Comparison of ENCODE assay signal across 25 cellular contexts in genomic region chr1:243535014-243535413, GRCh38.
A peak's percentile ranks its signal among the peaks of the same experiment; 100 is the strongest.
DNase-seq lines count a peak whose midpoint lies in the region; ATAC-seq, FAIRE-seq and TF ChIP-seq lines count a peak whose summit lies in the region.
"Had no signal": no experiment of that assay in that cellular context is flagged by ENCODE, and none has a peak within 500 bp of the region (broad histone marks: within the 10 kb centered on the region; RNA-seq: fewer than 3 reads in every experiment).

No MANE protein-coding gene starts in this region.

- no peaks in the 10 kb centered on the region for H3K4me1 Mint-ChIP-seq in activated CD4-positive, alpha-beta memory T cell treated with anti-CD3 and anti-CD28 coated beads, Interleukin-2, amount 10 ng/mL, durations not matched to agents 7 days and 5 days
- H3K4me1 Mint-ChIP-seq in activated naive CD4-positive, alpha-beta T cell treated with anti-CD3 and anti-CD28 coated beads for 36 hours (ENCODE audit: low read depth) = no peaks in the 10 kb centered on the region
- H3K4me1 Mint-ChIP-seq: CD14-positive monocyte had no signal

- H3K4me3 Mint-ChIP-seq in activated CD4-positive, alpha-beta memory T cell treated with anti-CD3 and anti-CD28 coated beads, Interleukin-2, amount 10 ng/mL, durations not matched to agents 7 days and 5 days = no peak overlapping the region
- no peak overlapping the region for H3K4me3 Mint-ChIP-seq in activated naive CD4-positive, alpha-beta T cell treated with anti-CD3 and anti-CD28 coated beads for 36 hours
- H3K4me3 Mint-ChIP-seq: CD14-positive monocyte; CD4-positive, alpha-beta T cell; CD8-positive, alpha-beta memory T cell; GM23338; H9 had no signal

- peak; percentile 97 for FAIRE-seq in A204.1 (lab: Jason Lieb, UNC)
- FAIRE-seq in RCC 7860 (lab: Jason Lieb, UNC) = peak; percentile 87
- FAIRE-seq in colon (lab: Jason Lieb, UNC) = peak; percentile 96
- peak; percentile 92 for FAIRE-seq in kidney (lab: Jason Lieb, UNC)
- FAIRE-seq: A549, GM12892 had no signal

- POLR2A ChIA-PET in activated CD4-positive, alpha-beta memory T cell treated with anti-CD3 and anti-CD28 coated beads, Interleukin-2, amount 10 ng/mL, durations not matched to agents 7 days and 5 days (lab: Charles Lee) = interaction anchor here (0.7 kb wide), 1 partner anchor 13 kb away, joined by 3 read pairs; no protein-coding TSS in a partner anchor

- H3K9ac ChIP-seq in kidney (ENCODE audit: low read length in 2 of 2) = no peak overlapping the region
- H3K9ac ChIP-seq: BLaER1 treated with 17β-estradiol and CSF1 and Interleukin-3, amounts not matched to agents 10 nM and 100 nM had no signal

- H3K36me3 Mint-ChIP-seq in activated CD4-positive, alpha-beta memory T cell treated with anti-CD3 and anti-CD28 coated beads, Interleukin-2, amount 10 ng/mL, durations not matched to agents 7 days and 5 days (ENCODE audit: low read depth) = peaks cover 26% of the 10 kb centered on the region
- H3K36me3 Mint-ChIP-seq in activated naive CD4-positive, alpha-beta T cell treated with anti-CD3 and anti-CD28 coated beads for 36 hours (ENCODE audit: low read depth) = peaks cover 26% of the 10 kb centered on the region

- H3K9me3 ChIP-seq in kidney (ENCODE audit: control insufficient read depth in 1 of 2, low read length in 2 of 2) = no peaks in the 10 kb centered on the region
- H3K9me3 ChIP-seq: A549, BE2C had no signal

- peaks cover 2% of the 10 kb centered on the region for H3K9me3 Mint-ChIP-seq in activated CD4-positive, alpha-beta memory T cell treated with anti-CD3 and anti-CD28 coated beads, Interleukin-2, amount 10 ng/mL, durations not matched to agents 7 days and 5 days
- H3K9me3 Mint-ChIP-seq in activated naive CD4-positive, alpha-beta T cell treated with anti-CD3 and anti-CD28 coated beads for 36 hours = peaks cover 4% of the 10 kb centered on the region
- H3K9me3 Mint-ChIP-seq: GM23338 had no signal

- H3K27ac Mint-ChIP-seq in activated CD4-positive, alpha-beta memory T cell treated with anti-CD3 and anti-CD28 coated beads, Interleukin-2, amount 10 ng/mL, durations not matched to agents 7 days and 5 days = no peak overlapping the region
- H3K27ac Mint-ChIP-seq in activated naive CD4-positive, alpha-beta T cell treated with anti-CD3 and anti-CD28 coated beads for 36 hours = no peak overlapping the region
- H3K27ac Mint-ChIP-seq: CD14-positive monocyte; CD4-positive, alpha-beta T cell; GM23338; H9 had no signal

- no peaks in the 10 kb centered on the region for H3K36me3 ChIP-seq in kidney (ENCODE audit: control insufficient read depth in 1 of 2, insufficient read depth in 2 of 2, low read length in 2 of 2)
- H3K36me3 ChIP-seq: BE2C had no signal

- no peak overlapping the region for H3K27ac ChIP-seq in kidney (ENCODE audit: low read depth in 2 of 2, low read length in 2 of 2)
- H3K27ac ChIP-seq in foreskin keratinocyte = no peak overlapping the region
- H3K27ac ChIP-seq: 22Rv1; A549; BLaER1 treated with 17β-estradiol and CSF1 and Interleukin-3, amounts not matched to agents 10 nM and 100 nM had no signal

- no peak for ATAC-seq in foreskin keratinocyte
- ATAC-seq: A549, GM23338, HCT116 had no signal

- no peak for DNase-seq in RCC 7860 (ENCODE audit: low spot score)
- DNase-seq in kidney = no peak
- no peak for DNase-seq in activated CD4-positive, alpha-beta memory T cell treated with anti-CD3 and anti-CD28 coated beads, Interleukin-2, amount 10 ng/mL, durations not matched to agents 7 days and 5 days
- DNase-seq in HuH-7 (ENCODE audit: low spot score) = no peak
- no peak for DNase-seq in activated naive CD4-positive, alpha-beta T cell treated with anti-CD3 and anti-CD28 coated beads for 36 hours
- DNase-seq in foreskin keratinocyte = no peak
- DNase-seq: ACHN; AML-193; BE2C; CD4-positive, alpha-beta T cell; CD8-positive, alpha-beta memory T cell; DMS 273 treated with DMSO at 0.1 percent for 48 hours; DMS79; EL; GF-D8; H9 had no signal

- H3K4me1 ChIP-seq in kidney (ENCODE audit: control insufficient read depth in 1 of 2, insufficient read depth in 1 of 2, low read depth in 1 of 2, low read length in 2 of 2) (no peaks in the 10 kb centered on the region), foreskin keratinocyte (no peaks in the 10 kb centered on the region)
- H3K4me1 ChIP-seq: A549, BE2C had no signal

- no peak overlapping the region for H3K4me3 ChIP-seq in kidney (ENCODE audit: low read length in 2 of 2)
- H3K4me3 ChIP-seq: A549; BLaER1 treated with 17β-estradiol and CSF1 and Interleukin-3, amounts not matched to agents 10 nM and 100 nM; GM23338 had no signal

- no peaks in the 10 kb centered on the region for H3K27me3 ChIP-seq in foreskin keratinocyte
- H3K27me3 ChIP-seq: BE2C; BLaER1 treated with 17β-estradiol and CSF1 and Interleukin-3, amounts not matched to agents 10 nM and 100 nM had no signal

- no peaks in the 10 kb centered on the region for H3K27me3 Mint-ChIP-seq in activated CD4-positive, alpha-beta memory T cell treated with anti-CD3 and anti-CD28 coated beads, Interleukin-2, amount 10 ng/mL, durations not matched to agents 7 days and 5 days
- H3K27me3 Mint-ChIP-seq in activated naive CD4-positive, alpha-beta T cell treated with anti-CD3 and anti-CD28 coated beads for 36 hours (ENCODE audit: low read depth) = no peaks in the 10 kb centered on the region
- H3K27me3 Mint-ChIP-seq: CD4-positive, alpha-beta T cell had no signal

- intact Hi-C loops in kidney (cut with DNase I) = no loop called here
- intact Hi-C loops in activated naive CD4-positive, alpha-beta T cell treated with anti-CD3 and anti-CD28 coated beads for 36 hours (cut with micrococcal nuclease) = no loop called here

- no peak for TF ChIP-seq CTCF in kidney (IDR thresholded peaks at IDR 0.05; ENCODE audit: borderline replicate concordance, extremely low read depth, insufficient read depth)
- no peak for TF ChIP-seq CTCF in foreskin keratinocyte (conservative IDR thresholded peaks at IDR 0.05)

- CTCF ChIA-PET in activated CD4-positive, alpha-beta memory T cell treated with anti-CD3 and anti-CD28 coated beads, Interleukin-2, amount 10 ng/mL, durations not matched to agents 7 days and 5 days (lab: Charles Lee) = no interaction called here
- CTCF ChIA-PET in activated naive CD4-positive, alpha-beta T cell treated with anti-CD3 and anti-CD28 coated beads for 36 hours (lab: Charles Lee) = no interaction called here
